In genomic region chr4:3634281-3635089, GRCh38 we compare ENCODE assay signal across 23 cellular contexts.
DNase-seq lines count a peak whose midpoint lies in the region; ATAC-seq and TF ChIP-seq lines count a peak whose summit lies in the region.
"Had no signal": no experiment of that assay in that cellular context is flagged by ENCODE, and none has a peak within 500 bp of the region (broad histone marks: within the 10 kb centered on the region; RNA-seq: fewer than 3 reads in every experiment).

No MANE protein-coding gene starts in this region.

- no peak overlapping the region for H4K8ac ChIP-seq in neuronal stem cell (ENCODE audit: low read depth, low read length)

- H2BK120ac ChIP-seq in neuronal stem cell (ENCODE audit: low read depth, low read length) = no peak overlapping the region

- DNase-seq in RWPE2 (ENCODE audit: low spot score) (peak; percentile 38), hepatocyte (ENCODE audit: low spot score) (no peak), neuronal stem cell (ENCODE audit: low spot score) (no peak)
- DNase-seq in stimulated activated CD4-positive, alpha-beta T cell treated with anti-CD3 and anti-CD28 coated beads, Interleukin-2, amount 100 ng/mL, for 48 hours = no peak
- no peak for DNase-seq in effector CD4-positive, alpha-beta T cell
- DNase-seq: C1 segment of cervical spinal cord; Caco-2; CD8-positive, alpha-beta T cell; GOT3; NCI-H1048; NCI-H1417; NCI-H1694; NCI-H2029 treated with DMSO at 0.1 percent for 48 hours; NCI-H446 treated with DMSO at 0.1 percent for 48 hours; NCI-H526; SIG-M5 had no signal

- H4K20me1 ChIP-seq in hepatocyte (ENCODE audit: insufficient read depth, poor library complexity, severe bottlenecking) = no peaks in the 10 kb centered on the region

- H4K91ac ChIP-seq in neuronal stem cell (ENCODE audit: low read depth, low read length, poor library complexity) = no peak overlapping the region

- no peak for ATAC-seq in RWPE2 (ENCODE audit: low read depth)
- ATAC-seq in HG02938 (IDR thresholded peaks at IDR 0.05; ENCODE audit: unreplicated experiment) = no peak
- ATAC-seq: A549; CD8-positive, alpha-beta T cell; GM12878 had no signal

- no peak overlapping the region for H3K4ac ChIP-seq in neuronal stem cell (ENCODE audit: low read length)

- H3K36me3 ChIP-seq in RWPE2 (ENCODE audit: low read depth) = no peaks in the 10 kb centered on the region
- H3K36me3 ChIP-seq in hepatocyte (replicated peaks; ENCODE audit: insufficient read depth, low read depth) = no peaks in the 10 kb centered on the region
- no peaks in the 10 kb centered on the region for H3K36me3 ChIP-seq in neuronal stem cell (replicated peaks in 1 of 2; ENCODE audit: control insufficient read depth in 2 of 2, insufficient read depth in 2 of 2, low read length in 2 of 2)
- no peaks in the 10 kb centered on the region for H3K36me3 ChIP-seq in urinary bladder (ENCODE audit: insufficient read depth)
- H3K36me3 ChIP-seq: HAP-1 had no signal

- peak overlapping the region; percentile 48 for H3K18ac ChIP-seq in neuronal stem cell (ENCODE audit: low read length)

- H3K14ac ChIP-seq in neuronal stem cell (ENCODE audit: low read length) = peak overlapping the region; percentile 71

- H3K9me3 ChIP-seq in RWPE2 (ENCODE audit: severe bottlenecking) = no peaks in the 10 kb centered on the region
- no peaks in the 10 kb centered on the region for H3K9me3 ChIP-seq in hepatocyte (ENCODE audit: low read depth)
- peaks cover 11 to 16% of the 10 kb centered on the region in 2 donors for H3K9me3 ChIP-seq in neuronal stem cell (replicated peaks in 1 of 2; ENCODE audit: control insufficient read depth in 2 of 2, insufficient read depth in 1 of 2, low read depth in 1 of 2, low read length in 2 of 2)
- H3K9me3 ChIP-seq: A549, Caco-2, HAP-1 had no signal

- H3K9ac ChIP-seq in neuronal stem cell (ENCODE audit: low read depth, low read length, poor library complexity) = no peak overlapping the region

- no peak overlapping the region for H2BK12ac ChIP-seq in neuronal stem cell (ENCODE audit: low read length)

- H3K4me1 ChIP-seq in RWPE2 (ENCODE audit: insufficient read depth, poor library complexity, severe bottlenecking) (no peaks in the 10 kb centered on the region), hepatocyte (ENCODE audit: insufficient read depth) (no peaks in the 10 kb centered on the region), neuronal stem cell (ENCODE audit: control insufficient read depth in 2 of 2, insufficient read depth in 1 of 2, low read depth in 1 of 2, low read length in 2 of 2) (peaks cover 5 to 9% of the 10 kb centered on the region in 2 donors), urinary bladder (ENCODE audit: insufficient read depth) (peaks cover 2% of the 10 kb centered on the region)
- H3K4me1 ChIP-seq: A549, Caco-2, HAP-1 had no signal

- no peaks in the 10 kb centered on the region for H3K79me2 ChIP-seq in hepatocyte

- H3K27ac ChIP-seq in RWPE2 (ENCODE audit: poor library complexity, severe bottlenecking) (no peak overlapping the region), hepatocyte (peak overlapping the region; percentile 82), neuronal stem cell (replicated peaks; ENCODE audit: low read length) (no peak overlapping the region), urinary bladder (ENCODE audit: low read depth) (peak overlapping the region; percentile 64)
- H3K27ac ChIP-seq: A549, RWPE1, SK-N-MC had no signal

- H3K4me2 ChIP-seq in hepatocyte = no peak overlapping the region
- no peak overlapping the region for H3K4me2 ChIP-seq in neuronal stem cell (ENCODE audit: insufficient read depth, low read length, poor library complexity, severe bottlenecking)
- H3K4me2 ChIP-seq: A549 had no signal

- WGBS in hepatocyte (ENCODE audit: low lambda C conversion rate, missing lambda C conversion rate) = 94% methylated on average over 21 of the region's 22 CpGs
- WGBS in neuronal stem cell (ENCODE audit: extremely low coverage in 2 of 2, insufficient read length in 2 of 2, insufficient replicate concordance in 1 of 2), 2 donors = no CpG with 5 or more reads among the region's 22 CpGs
- 85% methylated on average over 22 of the region's 22 CpGs for WGBS in urinary bladder

- H2BK5ac ChIP-seq in neuronal stem cell (ENCODE audit: low read length) = no peak overlapping the region

- no peak overlapping the region for H2AFZ ChIP-seq in hepatocyte
- H2AFZ ChIP-seq in neuronal stem cell (ENCODE audit: low read length) = no peak overlapping the region

- no peak overlapping the region for H3K4me3 ChIP-seq in RWPE2 (ENCODE audit: severe bottlenecking)
- H3K4me3 ChIP-seq in hepatocyte = no peak overlapping the region
- no peak overlapping the region for H3K4me3 ChIP-seq in neuronal stem cell (ENCODE audit: low read length in 2 of 2)
- no peak overlapping the region for H3K4me3 ChIP-seq in urinary bladder (ENCODE audit: low read depth, low read length)
- H3K4me3 ChIP-seq: A549, GM12878, HAP-1, SK-N-MC had no signal

- peak overlapping the region; percentile 37 for H2AK5ac ChIP-seq in neuronal stem cell (ENCODE audit: low read depth, low read length)

- TF ChIP-seq CTCF in RWPE2 (IDR thresholded peaks at IDR 0.05; ENCODE audit: poor library complexity, severe bottlenecking) (no peak), hepatocyte (IDR thresholded peaks at IDR 0.05; ENCODE audit: poor library complexity) (no peak)

- H2BK15ac ChIP-seq in neuronal stem cell (ENCODE audit: low read length) = peak overlapping the region; percentile 81

- H3K79me1 ChIP-seq in neuronal stem cell (ENCODE audit: low read depth, low read length) = no peaks in the 10 kb centered on the region

- H3K23ac ChIP-seq in neuronal stem cell (ENCODE audit: low read depth, low read length, poor library complexity) = no peak overlapping the region

- H3K27me3 ChIP-seq in RWPE2 (ENCODE audit: insufficient read depth, poor library complexity, severe bottlenecking) = peaks cover 15% of the 10 kb centered on the region
- H3K27me3 ChIP-seq in hepatocyte = no peaks in the 10 kb centered on the region
- no peaks in the 10 kb centered on the region for H3K27me3 ChIP-seq in neuronal stem cell (ENCODE audit: control insufficient read depth in 3 of 3, insufficient read depth in 3 of 3, low read depth in 1 of 3, low read length in 3 of 3)

- H3K9me2 ChIP-seq in hepatocyte (replicated peaks; ENCODE audit: insufficient read depth) = no peaks in the 10 kb centered on the region

Comparison
In these comparisons a context has a peak if more than half of its experiments do, and no peak if none do; other contexts are left out.
1. H3K27ac ChIP-seq: peak in hepatocyte (single experiment) and urinary bladder (single experiment); none in RWPE2 (single experiment) and neuronal stem cell (single experiment).